ENCODE assay signal across 8 cellular contexts in genomic region chr5:113295111-113295539, GRCh38.
DNase-seq lines count a peak whose midpoint lies in the region; ATAC-seq and TF ChIP-seq lines count a peak whose summit lies in the region.

No MANE protein-coding gene starts in this region.

- H3K27me3 ChIP-seq in HAP-1 (ENCODE audit: low read depth) (no peaks in the 10 kb centered on the region), heart right ventricle (peaks cover 0 to 52% (median 0%) of the 10 kb centered on the region in 7 donors)

- no peaks in the 10 kb centered on the region for H3K9me3 ChIP-seq in HAP-1
- no peaks in the 10 kb centered on the region for H3K9me3 ChIP-seq in heart right ventricle

- no peaks in the 10 kb centered on the region for H3K9me3 Mint-ChIP-seq in activated CD4-positive, alpha-beta memory T cell treated with anti-CD3 and anti-CD28 coated beads for 36 hours

- no peak for TF ChIP-seq POLR2A in GM18505 (IDR thresholded peaks at IDR 0.05; ENCODE audit: borderline replicate concordance, extremely low read depth, insufficient read depth, insufficient read length)

- POLR2A ChIA-PET in activated CD4-positive, alpha-beta memory T cell treated with anti-CD3 and anti-CD28 coated beads for 36 hours (lab: Charles Lee), result interaction anchor here (1.0 to 1.7 kb wide), 2 partner anchors 16 to 244 kb away, joined by 3 to 6 read pairs; no protein-coding TSS in a partner anchor

- H3K36me3 ChIP-seq in HAP-1 (replicated peaks) (no peaks in the 10 kb centered on the region), heart right ventricle (no peaks in the 10 kb centered on the region)

- peak in 3 of 9 donors; percentile 16 to 29 (median 28) for TF ChIP-seq CTCF in heart right ventricle (IDR thresholded peaks at IDR 0.05)

- intact Hi-C loops in activated CD4-positive, alpha-beta memory T cell treated with anti-CD3 and anti-CD28 coated beads for 36 hours (cut with micrococcal nuclease), result loop anchor here (2.0 to 10.0 kb wide), 4 partner anchors 36 to 590 kb away; partner anchors contain the start of gene YTHDC2
- intact Hi-C loops in heart right ventricle (cut with DNase I), result loop anchor here in 7 of 10 donors (5.0 to 10.0 kb wide), 5 partner anchors 80 to 250 kb away; no protein-coding TSS in a partner anchor

- peak overlapping the region; percentile 64 for H3K4me3 ChIP-seq in HAP-1
- H3K4me3 ChIP-seq in heart right ventricle, result peak overlapping the region; percentile 58 to 93 (median 76)
- peak overlapping the region; percentile 74 for H3K4me3 ChIP-seq in skeletal muscle cell (ENCODE audit: low read depth, low read length)

- WGBS in heart right ventricle, 2 donors, result 2% methylated on average over 8 of the region's 8 CpGs

- CTCF ChIA-PET in activated CD4-positive, alpha-beta memory T cell treated with anti-CD3 and anti-CD28 coated beads for 36 hours (lab: Charles Lee), result interaction anchor here (0.6 to 2.4 kb wide), 6 partner anchors 8 to 319 kb away, joined by 3 to 20 read pairs (median 3); partner anchors contain the start of gene DCP2

- peak overlapping the region; percentile 28 to 96 (median 92) for H3K27ac ChIP-seq in heart right ventricle

- peaks cover 13% of the 10 kb centered on the region for H3K27me3 Mint-ChIP-seq in activated CD4-positive, alpha-beta memory T cell treated with anti-CD3 and anti-CD28 coated beads for 36 hours

- H3K4me3 Mint-ChIP-seq in activated CD4-positive, alpha-beta memory T cell treated with anti-CD3 and anti-CD28 coated beads for 36 hours, result peak overlapping the region; percentile 89

- DNase-seq in HAP-1 (ENCODE audit: low spot score in 2 of 2) (no peak), heart right ventricle (no peak), skeletal muscle cell (ENCODE audit: low read depth) (no peak), D341Med (ENCODE audit: low spot score) (no peak), cerebellar nuclear complex (lab: John Stamatoyannopoulos, UW) (no peak)
- DNase-seq in activated CD4-positive, alpha-beta memory T cell treated with anti-CD3 and anti-CD28 coated beads for 36 hours, result no peak

- H3K4me1 ChIP-seq in HAP-1, result peaks cover 9% of the 10 kb centered on the region
- peaks cover 0 to 44% (median 27%) of the 10 kb centered on the region in 9 donors for H3K4me1 ChIP-seq in heart right ventricle

- in situ Hi-C loops in HAP-1 (cut with MboI; ENCODE audit: low sequenced_read_pairs), result no loop called here

- no peaks in the 10 kb centered on the region for H3K36me3 Mint-ChIP-seq in activated CD4-positive, alpha-beta memory T cell treated with anti-CD3 and anti-CD28 coated beads for 36 hours

- peaks cover 16% of the 10 kb centered on the region for H3K4me1 Mint-ChIP-seq in activated CD4-positive, alpha-beta memory T cell treated with anti-CD3 and anti-CD28 coated beads for 36 hours (ENCODE audit: low read depth)

- ATAC-seq in heart right ventricle, result peak in 4 of 8 donors; percentile 22 to 50 (median 42)
- ATAC-seq in GM18505 (IDR thresholded peaks at IDR 0.05; ENCODE audit: unreplicated experiment), result no peak
- ATAC-seq in GM18502 (IDR thresholded peaks at IDR 0.05; ENCODE audit: poor library complexity, unreplicated experiment), result no peak

- H3K27ac Mint-ChIP-seq in activated CD4-positive, alpha-beta memory T cell treated with anti-CD3 and anti-CD28 coated beads for 36 hours, result no peak overlapping the region
